ENCODE assay signal across 8 cellular contexts in genomic region chr16:84484579-84485254, GRCh38. TPM values are rescaled to one million over a fixed set of nuclear protein-coding genes. Genes with fewer than 3 reads are reported as not detected.
DNase-seq lines count a peak whose midpoint lies in the region; ATAC-seq and TF ChIP-seq lines count a peak whose summit lies in the region.

No MANE protein-coding gene starts in this region.

- in situ Hi-C loops in astrocyte of the spinal cord (cut with HindIII; ENCODE audit: low sequenced_read_pairs) = no loop called here

- DNase-seq in NCI-H146 (lab: John Stamatoyannopoulos, UW) (peak; percentile 26), NCI-H146 treated with DMSO at 0.1 percent for 48 hours (lab: John Stamatoyannopoulos, UW; ENCODE audit: unreplicated experiment) (no peak), astrocyte of the spinal cord (ENCODE audit: low read depth, low spot score) (peak; percentile 56), iPS-NIHi11 (ENCODE audit: low spot score) (peak; percentile 68), stomach (peak; percentile 64)

- WGBS in stomach, 5 donors = 54 to 61% (median 56%) methylated on average over 11 to 15 of the region's 15 CpGs

- no peaks in the 10 kb centered on the region for H3K9me3 ChIP-seq in stomach

- no peak for ATAC-seq in HG03354 (IDR thresholded peaks at IDR 0.05; ENCODE audit: poor library complexity, severe bottlenecking, unreplicated experiment)
- ATAC-seq in HG03108 (IDR thresholded peaks at IDR 0.05; ENCODE audit: unreplicated experiment) = no peak

- H3K4me1 ChIP-seq in stomach = no peaks in the 10 kb centered on the region

- H3K4me3 ChIP-seq in astrocyte of the spinal cord (ENCODE audit: low read depth, low read length) (no peak overlapping the region), stomach (no peak overlapping the region)

- TF ChIP-seq CTCF in LNCAP (IDR thresholded peaks at IDR 0.05) (peak; percentile 82), astrocyte of the spinal cord (IDR thresholded peaks at IDR 0.05; ENCODE audit: low read depth, low read length) (peak; percentile 77), stomach (IDR thresholded peaks at IDR 0.05) (peak in 5 of 7 experiments; percentile 57 to 82 (median 66))

- peaks cover 26 to 94% (median 89%) of the 10 kb centered on the region in 4 donors for H3K36me3 ChIP-seq in stomach

- intact Hi-C loops in stomach (cut with DNase I; ENCODE audit: low total_unique reads) = loop anchor here (5.0 kb wide), 1 partner anchor 207 kb away; no protein-coding TSS in a partner anchor

- no peaks in the 10 kb centered on the region for H3K27me3 ChIP-seq in stomach

- TF ChIP-seq EP300 in stomach (IDR thresholded peaks at IDR 0.05) = no peak

- no peak for TF ChIP-seq POLR2A in stomach (IDR thresholded peaks at IDR 0.05)

- H3K27ac ChIP-seq in stomach = no peak overlapping the region

RNA-seq across cellular contexts. Expression of gene MEAK7, which starts 19.7 kb away (rescaled TPM):
- 10 to 100 TPM in 2 of 5 donors, 1 to 10 TPM in 3; 5.8 to 21.1 (median 9.4) TPM for total RNA-seq in stomach
- 1 to 10 TPM; 3.9 to 7.0 (median 6.8) TPM for polyA plus RNA-seq in stomach
